17 cellular contexts compared by ENCODE assay signal in genomic region chr7:45686441-45687184, GRCh38.
DNase-seq lines count a peak whose midpoint lies in the region; ATAC-seq, FAIRE-seq and TF ChIP-seq lines count a peak whose summit lies in the region.
"Had no signal": no experiment of that assay in that cellular context is flagged by ENCODE, and none has a peak within 500 bp of the region (broad histone marks: within the 10 kb centered on the region; RNA-seq: fewer than 3 reads in every experiment).

No MANE protein-coding gene starts in this region.

- CTCF ChIA-PET in Caco-2 (lab: Charles Lee) (no interaction called here), GM10248 (lab: Yijun Ruan, JAX) (interaction anchor here (1.4 kb wide), 1 partner anchor 23 kb away, joined by 6 read pairs; no protein-coding TSS in a partner anchor), A673 (lab: Charles Lee) (no interaction called here)

- no peak for TF ChIP-seq POLR2A in spleen (IDR thresholded peaks at IDR 0.05)
- no peak for TF ChIP-seq POLR2A in H54 (IDR thresholded peaks at IDR 0.05; ENCODE audit: low read depth, low read length)

- H3K27me3 ChIP-seq in Caco-2 (replicated peaks; ENCODE audit: control insufficient read depth, insufficient read depth, low read length) (no peaks in the 10 kb centered on the region), spleen (replicated peaks in 1 of 7) (no peaks in the 10 kb centered on the region), A673 (replicated peaks; ENCODE audit: insufficient read depth, low read depth, low read length, poor library complexity) (no peaks in the 10 kb centered on the region)
- H3K27me3 ChIP-seq: BLaER1 treated with 17β-estradiol and CSF1 and Interleukin-3, amounts not matched to agents 10 nM and 100 nM had no signal

- 87 to 95% (median 92%) methylated on average over 12 to 19 of the region's 19 CpGs for WGBS in spleen, 5 donors

- H3K27me3 Mint-ChIP-seq in Caco-2 (ENCODE audit: insufficient read depth, unreplicated experiment): no peaks in the 10 kb centered on the region
- H3K27me3 Mint-ChIP-seq in stimulated activated memory B cell treated with anti-CD40 and anti-IgM and Interleukin-4, amounts not matched to agents 10 μg/mL and 1 μg/mL and 100 μg/mL, for 72 hours: peaks cover 12% of the 10 kb centered on the region

- POLR2A ChIA-PET in Caco-2 (lab: Charles Lee): no interaction called here
- POLR2A ChIA-PET in GM10248 (lab: Yijun Ruan, JAX): no interaction called here
- POLR2A ChIA-PET in A673 (lab: Charles Lee; ENCODE audit: low non-redundant PET): no interaction called here

- H3K9me3 ChIP-seq in Caco-2 (no peaks in the 10 kb centered on the region), spleen (no peaks in the 10 kb centered on the region), A673 (ENCODE audit: low read depth, low read length, poor library complexity, severe bottlenecking) (no peaks in the 10 kb centered on the region)
- H3K9me3 ChIP-seq: BLaER1 treated with 17β-estradiol and CSF1 and Interleukin-3, amounts not matched to agents 10 nM and 100 nM; HAP-1 had no signal

- H3K4me1 ChIP-seq in Caco-2 (peaks cover 36% of the 10 kb centered on the region), spleen (peaks cover 0 to 5% (median 0%) of the 10 kb centered on the region in 6 donors), A673 (ENCODE audit: insufficient read depth, low read length, poor library complexity, severe bottlenecking) (no peaks in the 10 kb centered on the region)
- H3K4me1 ChIP-seq: HAP-1 had no signal

- no peaks in the 10 kb centered on the region; the same call in 1 of the 2 replicates for H3K36me3 ChIP-seq in Caco-2 (ENCODE audit: control insufficient read depth, insufficient read depth, low read length)
- H3K36me3 ChIP-seq in spleen: no peaks in the 10 kb centered on the region
- no peaks in the 10 kb centered on the region for H3K36me3 ChIP-seq in A673 (ENCODE audit: insufficient read depth, low read length, poor library complexity, severe bottlenecking)
- H3K36me3 ChIP-seq: BLaER1 treated with 17β-estradiol and CSF1 and Interleukin-3, amounts not matched to agents 10 nM and 100 nM; HAP-1 had no signal

- H3K4me1 Mint-ChIP-seq in Caco-2 (ENCODE audit: low read depth, unreplicated experiment): peaks cover 29% of the 10 kb centered on the region
- H3K4me1 Mint-ChIP-seq in stimulated activated memory B cell treated with anti-CD40 and anti-IgM and Interleukin-4, amounts not matched to agents 10 μg/mL and 1 μg/mL and 100 μg/mL, for 72 hours: no peaks in the 10 kb centered on the region

- intact Hi-C loops in Caco-2 (cut with micrococcal nuclease; ENCODE audit: unreplicated experiment): no loop called here
- intact Hi-C loops in spleen (cut with DNase I; ENCODE audit: low total_unique reads): no loop called here
- intact Hi-C loops in A673 (cut with micrococcal nuclease; ENCODE audit: unreplicated experiment): no loop called here

- H3K27ac Mint-ChIP-seq in Caco-2 (ENCODE audit: unreplicated experiment): peak overlapping the region; percentile 58
- H3K27ac Mint-ChIP-seq in stimulated activated memory B cell treated with anti-CD40 and anti-IgM and Interleukin-4, amounts not matched to agents 10 μg/mL and 1 μg/mL and 100 μg/mL, for 72 hours: no peak overlapping the region

- TF ChIP-seq CTCF in Caco-2 (IDR thresholded peaks at IDR 0.05; ENCODE audit: insufficient read depth in 1 of 2, low read depth in 1 of 2, low read length in 1 of 2, severe bottlenecking in 1 of 2, unreplicated experiment in 1 of 2) (no peak), GM10248 (IDR thresholded peaks at IDR 0.05; ENCODE audit: control extremely low read depth, extremely low read depth, low read depth, missing control alignments) (no peak), spleen (IDR thresholded peaks at IDR 0.05 in 8 of 11, conservative IDR thresholded peaks at IDR 0.05 in 3 of 11) (no peak), A673 (conservative IDR thresholded peaks at IDR 0.05; ENCODE audit: low read depth, low read length) (no peak)

- no peak overlapping the region for H3K4me3 Mint-ChIP-seq in Caco-2 (ENCODE audit: unreplicated experiment)
- H3K4me3 Mint-ChIP-seq in stimulated activated memory B cell treated with anti-CD40 and anti-IgM and Interleukin-4, amounts not matched to agents 10 μg/mL and 1 μg/mL and 100 μg/mL, for 72 hours: no peak overlapping the region

- H3K9me3 Mint-ChIP-seq in Caco-2 (ENCODE audit: unreplicated experiment): no peaks in the 10 kb centered on the region
- no peaks in the 10 kb centered on the region for H3K9me3 Mint-ChIP-seq in stimulated activated memory B cell treated with anti-CD40 and anti-IgM and Interleukin-4, amounts not matched to agents 10 μg/mL and 1 μg/mL and 100 μg/mL, for 72 hours

- H3K27ac ChIP-seq in spleen (peak overlapping the region in 1 of 8 donors; percentile 63), A673 (ENCODE audit: low read depth, low read length, poor library complexity, severe bottlenecking) (no peak overlapping the region)
- H3K27ac ChIP-seq: BLaER1 treated with 17β-estradiol and CSF1 and Interleukin-3, amounts not matched to agents 10 nM and 100 nM had no signal

- DNase-seq in Caco-2 (no peak), GM10248 (ENCODE audit: extremely low spot score) (peak; percentile 18), islet precursor cell (peak; percentile 48), spleen (peak; percentile 58), H54 (ENCODE audit: insufficient read length, low spot score) (no peak), A673 (ENCODE audit: low spot score) (no peak)
- DNase-seq: EL, MM.1S, NCI-H1105 treated with DMSO at 0.1 percent for 48 hours, NCI-H187 treated with DMSO at 0.1 percent for 48 hours, NCI-H510A, NCI-H82 had no signal

- no peak for ATAC-seq in stimulated activated memory B cell treated with anti-CD40 and anti-IgM and Interleukin-4, amounts not matched to agents 10 μg/mL and 1 μg/mL and 100 μg/mL, for 72 hours
- ATAC-seq: Panc1, Right ventricle myocardium inferior had no signal

- no peak overlapping the region for H3K4me3 ChIP-seq in Caco-2 (ENCODE audit: low read depth, low read length)
- H3K4me3 ChIP-seq in spleen: no peak overlapping the region
- no peak overlapping the region for H3K4me3 ChIP-seq in A673 (ENCODE audit: low read depth, low read length, poor library complexity, severe bottlenecking)
- H3K4me3 ChIP-seq: BLaER1 treated with 17β-estradiol and CSF1 and Interleukin-3, amounts not matched to agents 10 nM and 100 nM; HAP-1 had no signal

- no peak for FAIRE-seq in H54 (lab: Jason Lieb, UNC)

- BruUV-seq in Caco-2 (replicated peaks; lab: Mats Ljungman, UMichigan) (no TSS peak), A673 (replicated peaks; lab: Mats Ljungman, UMichigan) (no TSS peak)

- H3K36me3 Mint-ChIP-seq in Caco-2 (ENCODE audit: insufficient read depth, unreplicated experiment): no peaks in the 10 kb centered on the region
- H3K36me3 Mint-ChIP-seq in stimulated activated memory B cell treated with anti-CD40 and anti-IgM and Interleukin-4, amounts not matched to agents 10 μg/mL and 1 μg/mL and 100 μg/mL, for 72 hours: no peaks in the 10 kb centered on the region

Comparison
In these comparisons a context has a peak if more than half of its experiments do, and no peak if none do; other contexts are left out.
1. DNase-seq: peak in GM10248 (single experiment), islet precursor cell (single experiment) and spleen (single experiment); none in Caco-2 (0 of 2), H54 (single experiment) and A673 (single experiment).